7 cellular contexts compared by ENCODE assay signal in the genomic region with DNA sequence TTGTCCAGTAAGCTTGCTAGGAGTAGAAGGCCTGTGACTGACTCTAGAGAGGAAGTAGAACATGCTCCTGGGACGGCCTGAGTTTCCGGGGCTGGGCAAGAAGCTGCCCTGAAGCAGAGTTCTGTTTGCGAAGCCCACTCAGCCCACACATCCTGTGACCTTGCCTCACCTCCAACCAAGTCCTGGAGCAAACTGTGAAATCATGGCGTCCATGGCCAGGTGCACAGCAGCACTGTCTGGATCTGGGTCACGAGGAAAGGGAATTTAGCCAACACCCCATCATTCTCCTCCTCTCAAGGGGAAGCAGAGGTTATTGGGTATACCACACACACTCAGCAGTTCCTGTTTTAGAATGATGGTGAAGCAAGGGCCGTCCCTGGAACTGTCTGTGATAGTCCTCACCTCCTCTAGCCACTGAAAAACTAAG.
DNase-seq lines count a peak whose midpoint lies in the region; ATAC-seq and TF ChIP-seq lines count a peak whose summit lies in the region.

No MANE protein-coding gene starts in this region.

- H3K4me1 Mint-ChIP-seq in effector memory CD8-positive, alpha-beta T cell (ENCODE audit: low read depth in 2 of 2), result peaks cover 0 to 7% of the 10 kb centered on the region in 2 donors
- H3K4me1 Mint-ChIP-seq in stimulated activated naive B cell treated with anti-CD40 and anti-IgM and Interleukin-4, amounts not matched to agents 10 μg/mL and 1 μg/mL and 100 μg/mL, for 72 hours, result peaks cover 17 to 20% of the 10 kb centered on the region in 2 donors

- H3K27ac ChIP-seq in OCI-LY1 (ENCODE audit: low read depth, low read length, poor library complexity, severe bottlenecking) (peak overlapping the region; percentile 54), vagina (no peak overlapping the region)

- TF ChIP-seq CTCF in GM20000 (IDR thresholded peaks at IDR 0.05; ENCODE audit: extremely low read depth, missing control alignments) (no peak), OCI-LY1 (IDR thresholded peaks at IDR 0.05; ENCODE audit: low read length) (no peak), vagina (IDR thresholded peaks at IDR 0.05) (no peak)

- intact Hi-C loops in vagina (cut with DNase I), result no loop called here

- no peaks in the 10 kb centered on the region for H3K36me3 Mint-ChIP-seq in effector memory CD8-positive, alpha-beta T cell (ENCODE audit: insufficient read depth)
- H3K36me3 Mint-ChIP-seq in stimulated activated naive B cell treated with anti-CD40 and anti-IgM and Interleukin-4, amounts not matched to agents 10 μg/mL and 1 μg/mL and 100 μg/mL, for 72 hours, result no peaks in the 10 kb centered on the region

- DNase-seq in GM20000 (ENCODE audit: low spot score) (peak; percentile 41), H7 (no peak), RKO (ENCODE audit: low spot score) (no peak), vagina (ENCODE audit: extremely low spot score in 2 of 2) (no peak)
- no peak for DNase-seq in effector memory CD8-positive, alpha-beta T cell
- peak; percentile 44 for DNase-seq in stimulated activated naive B cell treated with anti-CD40 and anti-IgM and Interleukin-4, amounts not matched to agents 10 μg/mL and 1 μg/mL and 100 μg/mL, for 72 hours

- H3K9me3 ChIP-seq in OCI-LY1 (ENCODE audit: low read length), result no peaks in the 10 kb centered on the region
- no peaks in the 10 kb centered on the region for H3K9me3 ChIP-seq in vagina

- H3K4me3 ChIP-seq in OCI-LY1 (ENCODE audit: low read depth, low read length, poor library complexity, severe bottlenecking), result peak overlapping the region; percentile 5
- H3K4me3 ChIP-seq in H7 (ENCODE audit: insufficient read depth, low read depth, low read length), result no peak overlapping the region
- H3K4me3 ChIP-seq in vagina, result no peak overlapping the region

- no peaks in the 10 kb centered on the region for H3K9me3 Mint-ChIP-seq in effector memory CD8-positive, alpha-beta T cell
- H3K9me3 Mint-ChIP-seq in stimulated activated naive B cell treated with anti-CD40 and anti-IgM and Interleukin-4, amounts not matched to agents 10 μg/mL and 1 μg/mL and 100 μg/mL, for 72 hours, result no peaks in the 10 kb centered on the region

- H3K9me2 ChIP-seq in OCI-LY1 (ENCODE audit: low read depth, low read length), result no peaks in the 10 kb centered on the region

- no peaks in the 10 kb centered on the region for H3K79me2 ChIP-seq in OCI-LY1 (ENCODE audit: insufficient read depth, low read length)

- no peaks in the 10 kb centered on the region for H3F3A ChIP-seq in OCI-LY1 (ENCODE audit: insufficient read depth, low read length)

- H3K4me1 ChIP-seq in OCI-LY1 (ENCODE audit: insufficient read depth, low read length, severe bottlenecking), result peaks cover 24% of the 10 kb centered on the region
- no peaks in the 10 kb centered on the region for H3K4me1 ChIP-seq in vagina

- peak overlapping the region; percentile 36; the same call in 1 of the 2 replicates for H3K4me2 ChIP-seq in OCI-LY1 (ENCODE audit: low read length)

- H3K27ac Mint-ChIP-seq in effector memory CD8-positive, alpha-beta T cell, result no peak overlapping the region
- peak overlapping the region; percentile 93 for H3K27ac Mint-ChIP-seq in stimulated activated naive B cell treated with anti-CD40 and anti-IgM and Interleukin-4, amounts not matched to agents 10 μg/mL and 1 μg/mL and 100 μg/mL, for 72 hours

- H4K20me1 ChIP-seq in OCI-LY1 (ENCODE audit: insufficient read depth, low read length), result no peaks in the 10 kb centered on the region

- peak overlapping the region; percentile 83 for H2AFZ ChIP-seq in OCI-LY1 (ENCODE audit: low read length)

- peaks cover 4 to 15% of the 10 kb centered on the region in 2 donors for H3K27me3 Mint-ChIP-seq in effector memory CD8-positive, alpha-beta T cell
- H3K27me3 Mint-ChIP-seq in stimulated activated naive B cell treated with anti-CD40 and anti-IgM and Interleukin-4, amounts not matched to agents 10 μg/mL and 1 μg/mL and 100 μg/mL, for 72 hours, result no peaks in the 10 kb centered on the region

- H3K36me3 ChIP-seq in OCI-LY1 (ENCODE audit: insufficient read depth, low read length) (no peaks in the 10 kb centered on the region), H7 (replicated peaks; ENCODE audit: control insufficient read depth, insufficient read depth, low read length) (no peaks in the 10 kb centered on the region), vagina (no peaks in the 10 kb centered on the region)

- H3K4me3 Mint-ChIP-seq in effector memory CD8-positive, alpha-beta T cell, result no peak overlapping the region
- peak overlapping the region in 1 of 2 donors; percentile 47 for H3K4me3 Mint-ChIP-seq in stimulated activated naive B cell treated with anti-CD40 and anti-IgM and Interleukin-4, amounts not matched to agents 10 μg/mL and 1 μg/mL and 100 μg/mL, for 72 hours

- TF ChIP-seq POLR2A in vagina (IDR thresholded peaks at IDR 0.05), result no peak

- H3K27me3 ChIP-seq in OCI-LY1 (ENCODE audit: insufficient read depth, low read length) (no peaks in the 10 kb centered on the region), H7 (ENCODE audit: control insufficient read depth, insufficient read depth, low read length) (no peaks in the 10 kb centered on the region), vagina (no peaks in the 10 kb centered on the region)

- ATAC-seq in effector memory CD8-positive, alpha-beta T cell (replicated peaks), result peak; percentile 58
- peak; percentile 86 to 88 for ATAC-seq in stimulated activated naive B cell treated with anti-CD40 and anti-IgM and Interleukin-4, amounts not matched to agents 10 μg/mL and 1 μg/mL and 100 μg/mL, for 72 hours (replicated peaks)

- peak overlapping the region; percentile 30 for H3K9ac ChIP-seq in OCI-LY1 (ENCODE audit: low read length)

Comparison
In these comparisons a context has a peak if more than half of its experiments do, and no peak if none do; other contexts are left out.
1. DNase-seq: peak in GM20000 (single experiment) and stimulated activated naive B cell treated with anti-CD40 and anti-IgM and Interleukin-4, amounts not matched to agents 10 μg/mL and 1 μg/mL and 100 μg/mL, for 72 hours (single experiment); none in effector memory CD8-positive, alpha-beta T cell (0 of 3), H7 (single experiment), RKO (single experiment) and vagina (0 of 2).